1 cellular context compared by ENCODE assay signal in the genomic region with DNA sequence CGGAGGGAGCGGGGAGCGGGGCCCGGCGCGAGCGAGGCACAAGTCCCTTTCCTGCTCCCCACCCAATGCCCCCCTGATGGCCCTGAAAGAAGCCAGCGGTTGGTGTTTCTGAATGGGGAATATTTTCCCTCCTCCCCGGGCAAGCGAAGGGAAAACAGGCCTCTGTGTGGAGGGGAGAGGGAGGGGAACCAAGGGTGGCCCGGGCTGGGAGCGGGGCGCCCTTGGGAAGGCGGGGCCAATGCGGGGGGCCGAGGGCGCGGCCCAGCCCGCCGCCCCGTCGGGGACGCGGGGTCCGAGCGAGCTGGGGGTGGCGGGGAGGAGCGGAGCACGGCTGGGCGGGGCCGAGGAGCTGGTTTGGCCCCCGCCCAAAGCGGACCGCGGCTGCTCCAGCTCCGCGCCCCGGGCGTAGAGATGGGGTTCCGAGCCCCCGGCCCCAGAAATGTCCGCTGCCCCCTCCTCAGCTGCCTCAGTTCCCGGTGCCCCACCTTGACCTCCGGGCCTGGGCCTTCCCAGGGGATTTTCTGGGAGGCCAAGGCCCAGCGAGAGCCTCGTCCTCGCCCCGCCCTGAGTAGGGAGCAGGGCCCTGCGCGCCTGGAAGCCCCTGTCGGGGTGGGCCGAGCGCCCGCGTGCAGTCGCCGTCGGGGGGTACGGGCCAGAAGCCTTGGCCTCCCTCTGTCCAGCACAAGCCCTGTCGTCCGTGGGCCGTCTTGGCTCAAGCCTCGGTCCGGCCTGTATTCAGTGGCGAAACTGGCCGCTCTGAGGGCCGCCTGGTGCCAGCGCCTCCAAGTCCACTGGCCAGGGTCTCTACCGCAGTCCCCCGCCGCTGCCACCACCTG.
TF ChIP-seq lines count a peak whose summit lies in the region.

No MANE protein-coding gene starts in this region.

TF ChIP-seq in K562, 482 proteins besides CTCF, POLR2A, EP300 and RAD21 (continued from another document):
- TF ChIP-seq MLLT1 (IDR thresholded peaks at IDR 0.05) (peak in 1 of 2 experiments; percentile 63; a peak in 2 of 4 replicates), FOSL1 (tag; conservative IDR thresholded peaks at IDR 0.05) (no peak), ZBTB7A (IDR thresholded peaks at IDR 0.05; ENCODE audit: borderline replicate concordance, control insufficient read depth, low read depth, low read length) (peak; percentile 72), ZNF57 (CRISPR knock-in tag; IDR thresholded peaks at IDR 0.05) (no peak), SRF (CRISPR knock-in tag; IDR thresholded peaks at IDR 0.05) (0 out of 4 replicates have a peak, but pooled peaks of 1 of the 2 experiments have one; percentile 13)
TF ChIP-seq in K562: peak in this region for 26.
